Comparison of ENCODE assay signal across 12 cellular contexts in genomic region chr1:93579891-93580290, GRCh38.
A peak's percentile ranks its signal among the peaks of the same experiment; 100 is the strongest.
DNase-seq lines count a peak whose midpoint lies in the region; ATAC-seq, FAIRE-seq and TF ChIP-seq lines count a peak whose summit lies in the region.
"Had no signal": no experiment of that assay in that cellular context is flagged by ENCODE, and none has a peak within 500 bp of the region (broad histone marks: within the 10 kb centered on the region; RNA-seq: fewer than 3 reads in every experiment).

No MANE protein-coding gene starts in this region.

- intact Hi-C loops in Right ventricle myocardium inferior (cut with DNase I) (no loop called here), cardiac septum (cut with DNase I) (no loop called here), endothelial cell of umbilical vein (cut with micrococcal nuclease) (no loop called here)

- no peak overlapping the region for H3K4ac ChIP-seq in mesendoderm (ENCODE audit: low read depth, low read length)

- no peak overlapping the region for H2BK5ac ChIP-seq in mesendoderm (ENCODE audit: low read length)

- CTCF ChIA-PET in endothelial cell of umbilical vein (lab: Charles Lee): interaction anchor here (1.1 to 1.6 kb wide), 6 partner anchors 10 to 276 kb away, joined by 3 to 9 read pairs (median 4); no protein-coding TSS in a partner anchor

- H3K18ac ChIP-seq in mesendoderm (ENCODE audit: low read length): no peak overlapping the region

- peaks cover 8% of the 10 kb centered on the region for H3K79me1 ChIP-seq in mesendoderm (ENCODE audit: low read length)

- DNase-seq in Right ventricle myocardium inferior (ENCODE audit: missing footprints) (no peak), cardiac septum (ENCODE audit: low spot score) (no peak), endothelial cell of umbilical vein (ENCODE audit: low read depth, low spot score) (peak; percentile 76), mesendoderm (peak; percentile 45), cortex of kidney (lab: John Stamatoyannopoulos, UW) (no peak), SJCRH30 (no peak)
- DNase-seq: AML-193, dorsolateral prefrontal cortex had no signal

- H3K9me1 ChIP-seq in endothelial cell of umbilical vein (replicated peaks; ENCODE audit: control insufficient read depth, extremely low read depth, insufficient read depth, low read length): no peaks in the 10 kb centered on the region

- no peak overlapping the region for H2AK5ac ChIP-seq in mesendoderm (ENCODE audit: low read length)

- FAIRE-seq in endothelial cell of umbilical vein (lab: Jason Lieb, UNC): peak; percentile 89

- peaks cover 2% of the 10 kb centered on the region for H3K4me1 ChIP-seq in endothelial cell of umbilical vein (ENCODE audit: control insufficient read depth, extremely low read depth, insufficient read depth, low read length)
- H3K4me1 ChIP-seq in mesendoderm (ENCODE audit: control insufficient read depth, low read depth, low read length): no peaks in the 10 kb centered on the region
- H3K4me1 ChIP-seq in SJCRH30: no peaks in the 10 kb centered on the region; the same call in 1 of the 2 replicates

- H3K56ac ChIP-seq in mesendoderm (ENCODE audit: low read length): no peak overlapping the region

- no peaks in the 10 kb centered on the region for H4K20me1 ChIP-seq in endothelial cell of umbilical vein (replicated peaks; ENCODE audit: control insufficient read depth, extremely low read depth, insufficient read depth, low read length)

- WGBS in mesendoderm (ENCODE audit: extremely low coverage, insufficient coverage, low lambda C conversion rate): no CpG with 5 or more reads among the region's 5 CpGs

- H3K79me2 ChIP-seq in endothelial cell of umbilical vein (ENCODE audit: control insufficient read depth, insufficient read depth, low read length) (peaks cover 34% of the 10 kb centered on the region), mesendoderm (ENCODE audit: control insufficient read depth, insufficient read depth, low read length) (no peaks in the 10 kb centered on the region)

- dilution Hi-C loops in endothelial cell of umbilical vein (cut with MboI; ENCODE audit: extremely low pct_ligation_motif_present, low sequenced_read_pairs): no loop called here

- no peak overlapping the region for H2BK15ac ChIP-seq in mesendoderm (replicated peaks; ENCODE audit: low read depth)

- ATAC-seq in Right ventricle myocardium inferior (peak; percentile 73), HG03039 (IDR thresholded peaks at IDR 0.05; ENCODE audit: unreplicated experiment) (no peak), GM18520 (IDR thresholded peaks at IDR 0.05; ENCODE audit: unreplicated experiment) (no peak)
- ATAC-seq: stimulated activated effector memory CD8-positive, alpha-beta T cell treated with anti-CD3 and anti-CD28 coated beads, Interleukin-12 subunit alpha, Interleukin-12 subunit beta, amount 100 ng/mL, for 72 hours; WTC11 had no signal

- no peak overlapping the region for H2AFZ ChIP-seq in endothelial cell of umbilical vein (ENCODE audit: low read depth, low read length)

- H3K23ac ChIP-seq in mesendoderm (ENCODE audit: low read length): no peak overlapping the region

- TF ChIP-seq CTCF in endothelial cell of umbilical vein (IDR thresholded peaks at IDR 0.05; ENCODE audit: extremely low read depth in 1 of 2, insufficient read depth in 1 of 2, low read depth in 1 of 2, low read length in 2 of 2): no peak

- H4K5ac ChIP-seq in mesendoderm (ENCODE audit: low read length): no peak overlapping the region

- H2BK120ac ChIP-seq in mesendoderm (ENCODE audit: low read depth, low read length): no peak overlapping the region

- H3K36me3 ChIP-seq in endothelial cell of umbilical vein (ENCODE audit: control insufficient read depth in 2 of 2, extremely low read depth in 1 of 2, insufficient read depth in 2 of 2, low read length in 2 of 2) (peaks cover 29 to 30% of the 10 kb centered on the region in 2 experiments), mesendoderm (ENCODE audit: control insufficient read depth, insufficient read depth, low read length) (peaks cover 47% of the 10 kb centered on the region), SJCRH30 (peaks cover 55% of the 10 kb centered on the region)

- POLR2A ChIA-PET in endothelial cell of umbilical vein (lab: Charles Lee): no interaction called here

- no peak overlapping the region for H4K8ac ChIP-seq in mesendoderm (ENCODE audit: low read depth, low read length)

- BruUV-seq in endothelial cell of umbilical vein (replicated peaks; lab: Mats Ljungman, UMichigan): no TSS peak

- H3K27me3 ChIP-seq in endothelial cell of umbilical vein (ENCODE audit: control insufficient read depth in 2 of 2, insufficient read depth in 2 of 2, low read length in 2 of 2) (no peaks in the 10 kb centered on the region), mesendoderm (ENCODE audit: insufficient read depth, low read length, poor library complexity) (no peaks in the 10 kb centered on the region), SJCRH30 (no peaks in the 10 kb centered on the region)
- H3K27me3 ChIP-seq: dorsolateral prefrontal cortex had no signal

- H3K4me2 ChIP-seq in endothelial cell of umbilical vein (ENCODE audit: insufficient read depth, low read length) (no peak overlapping the region), mesendoderm (ENCODE audit: low read length) (no peak overlapping the region)

- H3K9ac ChIP-seq in endothelial cell of umbilical vein (replicated peaks; ENCODE audit: extremely low read depth, insufficient read depth, low read length) (no peak overlapping the region), mesendoderm (ENCODE audit: low read length) (no peak overlapping the region)

- TF ChIP-seq POLR2A in endothelial cell of umbilical vein (IDR thresholded peaks at IDR 0.05; ENCODE audit: low read depth, low read length): no peak

- H3K4me3 ChIP-seq in endothelial cell of umbilical vein (replicated peaks in 1 of 3; ENCODE audit: insufficient read depth in 1 of 3, low read depth in 1 of 3, low read length in 3 of 3) (no peak overlapping the region), mesendoderm (ENCODE audit: low read length) (no peak overlapping the region), SJCRH30 (no peak overlapping the region)
- H3K4me3 ChIP-seq: dorsolateral prefrontal cortex had no signal

- H3K27ac ChIP-seq in endothelial cell of umbilical vein (ENCODE audit: insufficient read depth, low read depth, low read length) (no peak overlapping the region), mesendoderm (ENCODE audit: low read depth, low read length) (no peak overlapping the region), SJCRH30 (no peak overlapping the region)

- H3K9me3 ChIP-seq in endothelial cell of umbilical vein (replicated peaks; ENCODE audit: control insufficient read depth, insufficient read depth, low read length) (no peaks in the 10 kb centered on the region), SJCRH30 (replicated peaks) (no peaks in the 10 kb centered on the region)

TF ChIP-seq in endothelial cell of umbilical vein, 7 proteins besides CTCF, POLR2A, EP300 and RAD21:
- TF ChIP-seq POLR2AphosphoS5 (IDR thresholded peaks at IDR 0.05; ENCODE audit: insufficient read depth, low read depth, low read length) (no peak), FOS (IDR thresholded peaks at IDR 0.05; ENCODE audit: borderline replicate concordance, insufficient read depth, low read length) (no peak), JUN (IDR thresholded peaks at IDR 0.05; ENCODE audit: borderline replicate concordance, insufficient read depth, insufficient read length, low read depth) (no peak), MAX (IDR thresholded peaks at IDR 0.05; ENCODE audit: insufficient read depth, insufficient read length) (no peak), GATA2 (IDR thresholded peaks at IDR 0.05; ENCODE audit: insufficient read depth, insufficient read length, low read depth, low read length) (no peak)

Comparison
In these comparisons a context has a peak if more than half of its experiments do, and no peak if none do; other contexts are left out.
1. DNase-seq: peak in endothelial cell of umbilical vein (single experiment) and mesendoderm (single experiment); none in Right ventricle myocardium inferior (single experiment), cardiac septum (single experiment), cortex of kidney (single experiment) and SJCRH30 (0 of 2).